8 cellular contexts compared by ENCODE assay signal in the genomic region with DNA sequence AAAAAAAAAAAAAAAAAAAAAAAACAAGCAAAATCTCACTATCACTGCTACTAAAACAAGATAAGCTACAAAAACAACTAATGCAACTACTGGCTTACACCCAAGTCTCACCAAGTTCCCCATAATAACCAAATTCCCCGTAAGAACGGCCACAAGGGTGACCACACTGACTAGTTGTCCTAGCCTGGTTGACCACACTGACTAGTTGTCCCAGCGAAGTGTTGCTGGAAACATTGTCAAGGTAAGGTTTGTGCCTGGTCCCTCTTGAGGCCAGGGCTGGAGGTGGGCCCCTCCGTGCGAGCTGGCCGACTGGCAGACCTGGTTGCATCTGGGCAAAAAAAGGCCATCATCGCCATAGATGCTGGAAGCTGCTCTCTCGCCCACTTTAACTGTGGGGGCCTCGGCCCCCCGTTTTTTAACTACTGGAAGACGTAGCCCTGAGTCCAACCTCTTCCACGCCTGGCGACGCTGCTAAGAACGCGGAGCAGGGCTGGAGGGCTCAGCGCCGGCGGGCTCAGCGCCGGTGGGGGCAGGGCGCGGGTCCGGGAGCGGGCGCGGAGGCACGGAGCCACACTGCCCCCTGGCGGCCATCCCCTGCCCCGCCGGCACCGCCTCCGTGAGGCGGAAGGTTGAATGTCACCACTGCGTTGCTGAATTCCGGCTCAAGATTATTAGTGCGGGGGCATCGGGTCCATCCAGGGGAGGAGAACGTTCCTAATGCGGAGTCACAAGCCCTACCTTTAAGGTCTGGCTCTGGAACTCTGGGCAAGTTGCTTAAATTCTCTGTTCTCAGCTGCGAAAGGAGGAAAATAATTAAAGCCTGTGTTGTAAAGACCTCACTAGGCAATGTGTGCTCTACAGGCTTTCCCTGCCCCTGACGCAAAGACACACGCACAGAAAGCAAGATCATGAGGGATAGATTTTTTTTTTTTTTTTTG.
A peak's percentile ranks its signal among the peaks of the same experiment; 100 is the strongest.
DNase-seq lines count a peak whose midpoint lies in the region; ATAC-seq and TF ChIP-seq lines count a peak whose summit lies in the region.

No MANE protein-coding gene starts in this region.

- no peak overlapping the region for H3K27ac Mint-ChIP-seq in activated naive CD4-positive, alpha-beta T cell treated with anti-CD3 and anti-CD28 coated beads, Interleukin-2, amount 50 U/mL, for 72 hours

- intact Hi-C loops in head of caudate nucleus (cut with DNase I) = loop anchor here (2.0 to 10.0 kb wide), 5 partner anchors 101 to 757 kb away; a partner anchor contains a TSS
- intact Hi-C loops in testis (cut with DNase I; ENCODE audit: low total_unique reads) = no loop called here

- H3K4me2 ChIP-seq in osteoblast (ENCODE audit: insufficient read depth, low read length) = peak overlapping the region; percentile 88

- H3K4me3 ChIP-seq in osteoblast (ENCODE audit: insufficient read depth, low read length) (peak overlapping the region; percentile 65), testis (peak overlapping the region; percentile 42 to 66)

- H3K9me3 Mint-ChIP-seq in activated naive CD4-positive, alpha-beta T cell treated with anti-CD3 and anti-CD28 coated beads, Interleukin-2, amount 50 U/mL, for 72 hours = no peaks in the 10 kb centered on the region

- H3K4me1 ChIP-seq in osteoblast (ENCODE audit: insufficient read depth, low read length) (peaks cover 8% of the 10 kb centered on the region), testis (peaks cover 28% of the 10 kb centered on the region)

- 2% methylated on average over 27 of the region's 43 CpGs for WGBS in testis, 2 donors

- no peaks in the 10 kb centered on the region for H3K79me2 ChIP-seq in osteoblast (ENCODE audit: insufficient read depth, low read length)

- no peaks in the 10 kb centered on the region for H3K36me3 Mint-ChIP-seq in activated naive CD4-positive, alpha-beta T cell treated with anti-CD3 and anti-CD28 coated beads, Interleukin-2, amount 50 U/mL, for 72 hours

- ATAC-seq in GM21526 (IDR thresholded peaks at IDR 0.05; ENCODE audit: low FRiP score, unreplicated experiment) = peak; percentile 72
- peak; percentile 96 for ATAC-seq in SK-N-SH treated with all-trans-retinoic acid at 6 μM for 48 hours
- peak; percentile 86 to 93 for ATAC-seq in activated naive CD4-positive, alpha-beta T cell treated with anti-CD3 and anti-CD28 coated beads, Interleukin-2, amount 50 U/mL, for 72 hours

- peak overlapping the region; percentile 75 for H2AFZ ChIP-seq in osteoblast (ENCODE audit: low read length)

- no peak for TF ChIP-seq POLR2A in testis (IDR thresholded peaks at IDR 0.05)

- no peaks in the 10 kb centered on the region for H3K9me3 ChIP-seq in osteoblast (ENCODE audit: low read depth, low read length)
- no peaks in the 10 kb centered on the region for H3K9me3 ChIP-seq in testis

- H3K27me3 ChIP-seq in osteoblast (ENCODE audit: insufficient read depth, low read length) (peaks cover 14% of the 10 kb centered on the region), testis (no peaks in the 10 kb centered on the region)

- H3K36me3 ChIP-seq in osteoblast (ENCODE audit: insufficient read depth, low read length) (no peaks in the 10 kb centered on the region), testis (ENCODE audit: low read depth, missing control alignments) (no peaks in the 10 kb centered on the region)

- TF ChIP-seq CTCF in LNCAP (IDR thresholded peaks at IDR 0.05) (peak; percentile 90), osteoblast (IDR thresholded peaks at IDR 0.05; ENCODE audit: extremely low read depth, low read depth, low read length) (peak; percentile 87), testis (IDR thresholded peaks at IDR 0.05) (peak; percentile 99)

- no peaks in the 10 kb centered on the region for H4K20me1 ChIP-seq in osteoblast (ENCODE audit: insufficient read depth, low read length)

- DNase-seq in COLO829 (ENCODE audit: low spot score) (peak; percentile 87), head of caudate nucleus (peak; percentile 37 to 92 (median 81)), osteoblast (ENCODE audit: insufficient read length, low spot score, missing footprints) (peak; percentile 99), testis (peak; percentile 87)
- peak; percentile 58 to 88 for DNase-seq in activated naive CD4-positive, alpha-beta T cell treated with anti-CD3 and anti-CD28 coated beads, Interleukin-2, amount 50 U/mL, for 72 hours (ENCODE audit: low spot score in 2 of 2)

- H3K27ac ChIP-seq in osteoblast (ENCODE audit: low read depth, low read length) (no peak overlapping the region), testis (peak overlapping the region; percentile 80 to 84)

TF ChIP-seq in SK-N-SH treated with all-trans-retinoic acid at 6 μM for 48 hours, 23 proteins besides CTCF, POLR2A, EP300 and RAD21:
- TF ChIP-seq ZNF70 (CRISPR knock-in tag; IDR thresholded peaks at IDR 0.05) (no peak), ZFP30 (CRISPR knock-in tag; IDR thresholded peaks at IDR 0.05) (no peak), ARNTL (CRISPR knock-in tag; IDR thresholded peaks at IDR 0.05; ENCODE audit: borderline replicate concordance, low read depth) (no peak), TOX (CRISPR knock-in tag; IDR thresholded peaks at IDR 0.05; ENCODE audit: borderline replicate concordance) (no peak), OSR1 (CRISPR knock-in tag; IDR thresholded peaks at IDR 0.05) (no peak), SNAI2 (CRISPR knock-in tag; IDR thresholded peaks at IDR 0.05) (no peak), PPARA (CRISPR knock-in tag; IDR thresholded peaks at IDR 0.05; ENCODE audit: borderline replicate concordance) (no peak), ISL1 (CRISPR knock-in tag; IDR thresholded peaks at IDR 0.05) (no peak), BACH2 (CRISPR knock-in tag; IDR thresholded peaks at IDR 0.05; ENCODE audit: borderline replicate concordance) (no peak), RARB (CRISPR knock-in tag; IDR thresholded peaks at IDR 0.05) (no peak), ZC3H10 (CRISPR knock-in tag; IDR thresholded peaks at IDR 0.05) (no peak)
- TF ChIP-seq, protein P1, sequence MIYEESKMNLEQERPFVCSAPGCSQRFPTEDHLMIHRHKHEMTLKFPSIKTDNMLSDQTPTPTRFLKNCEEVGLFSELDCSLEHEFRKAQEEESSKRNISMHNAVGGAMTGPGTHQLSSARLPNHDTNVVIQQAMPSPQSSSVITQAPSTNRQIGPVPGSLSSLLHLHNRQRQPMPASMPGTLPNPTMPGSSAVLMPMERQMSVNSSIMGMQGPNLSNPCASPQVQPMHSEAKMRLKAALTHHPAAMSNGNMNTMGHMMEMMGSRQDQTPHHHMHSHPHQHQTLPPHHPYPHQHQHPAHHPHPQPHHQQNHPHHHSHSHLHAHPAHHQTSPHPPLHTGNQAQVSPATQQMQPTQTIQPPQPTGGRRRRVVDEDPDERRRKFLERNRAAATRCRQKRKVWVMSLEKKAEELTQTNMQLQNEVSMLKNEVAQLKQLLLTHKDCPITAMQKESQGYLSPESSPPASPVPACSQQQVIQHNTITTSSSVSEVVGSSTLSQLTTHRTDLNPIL (CRISPR knock-in tag; IDR thresholded peaks at IDR 0.05; ENCODE audit: low read depth) = no peak
- TF ChIP-seq, protein P2, sequence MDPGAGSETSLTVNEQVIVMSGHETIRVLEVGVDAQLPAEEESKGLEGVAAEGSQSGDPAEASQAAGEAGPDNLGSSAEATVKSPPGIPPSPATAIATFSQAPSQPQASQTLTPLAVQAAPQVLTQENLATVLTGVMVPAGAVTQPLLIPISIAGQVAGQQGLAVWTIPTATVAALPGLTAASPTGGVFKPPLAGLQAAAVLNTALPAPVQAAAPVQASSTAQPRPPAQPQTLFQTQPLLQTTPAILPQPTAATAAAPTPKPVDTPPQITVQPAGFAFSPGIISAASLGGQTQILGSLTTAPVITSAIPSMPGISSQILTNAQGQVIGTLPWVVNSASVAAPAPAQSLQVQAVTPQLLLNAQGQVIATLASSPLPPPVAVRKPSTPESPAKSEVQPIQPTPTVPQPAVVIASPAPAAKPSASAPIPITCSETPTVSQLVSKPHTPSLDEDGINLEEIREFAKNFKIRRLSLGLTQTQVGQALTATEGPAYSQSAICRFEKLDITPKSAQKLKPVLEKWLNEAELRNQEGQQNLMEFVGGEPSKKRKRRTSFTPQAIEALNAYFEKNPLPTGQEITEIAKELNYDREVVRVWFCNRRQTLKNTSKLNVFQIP (CRISPR knock-in tag; IDR thresholded peaks at IDR 0.05; ENCODE audit: borderline replicate concordance, low read depth) = no peak
- TF ChIP-seq, protein P3, sequence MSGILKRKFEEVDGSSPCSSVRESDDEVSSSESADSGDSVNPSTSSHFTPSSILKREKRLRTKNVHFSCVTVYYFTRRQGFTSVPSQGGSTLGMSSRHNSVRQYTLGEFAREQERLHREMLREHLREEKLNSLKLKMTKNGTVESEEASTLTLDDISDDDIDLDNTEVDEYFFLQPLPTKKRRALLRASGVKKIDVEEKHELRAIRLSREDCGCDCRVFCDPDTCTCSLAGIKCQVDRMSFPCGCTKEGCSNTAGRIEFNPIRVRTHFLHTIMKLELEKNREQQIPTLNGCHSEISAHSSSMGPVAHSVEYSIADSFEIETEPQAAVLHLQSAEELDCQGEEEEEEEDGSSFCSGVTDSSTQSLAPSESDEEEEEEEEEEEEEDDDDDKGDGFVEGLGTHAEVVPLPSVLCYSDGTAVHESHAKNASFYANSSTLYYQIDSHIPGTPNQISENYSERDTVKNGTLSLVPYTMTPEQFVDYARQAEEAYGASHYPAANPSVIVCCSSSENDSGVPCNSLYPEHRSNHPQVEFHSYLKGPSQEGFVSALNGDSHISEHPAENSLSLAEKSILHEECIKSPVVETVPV (CRISPR knock-in tag; IDR thresholded peaks at IDR 0.05) = no peak
